Comparison of ENCODE assay signal across 2 cellular contexts in the genomic region with DNA sequence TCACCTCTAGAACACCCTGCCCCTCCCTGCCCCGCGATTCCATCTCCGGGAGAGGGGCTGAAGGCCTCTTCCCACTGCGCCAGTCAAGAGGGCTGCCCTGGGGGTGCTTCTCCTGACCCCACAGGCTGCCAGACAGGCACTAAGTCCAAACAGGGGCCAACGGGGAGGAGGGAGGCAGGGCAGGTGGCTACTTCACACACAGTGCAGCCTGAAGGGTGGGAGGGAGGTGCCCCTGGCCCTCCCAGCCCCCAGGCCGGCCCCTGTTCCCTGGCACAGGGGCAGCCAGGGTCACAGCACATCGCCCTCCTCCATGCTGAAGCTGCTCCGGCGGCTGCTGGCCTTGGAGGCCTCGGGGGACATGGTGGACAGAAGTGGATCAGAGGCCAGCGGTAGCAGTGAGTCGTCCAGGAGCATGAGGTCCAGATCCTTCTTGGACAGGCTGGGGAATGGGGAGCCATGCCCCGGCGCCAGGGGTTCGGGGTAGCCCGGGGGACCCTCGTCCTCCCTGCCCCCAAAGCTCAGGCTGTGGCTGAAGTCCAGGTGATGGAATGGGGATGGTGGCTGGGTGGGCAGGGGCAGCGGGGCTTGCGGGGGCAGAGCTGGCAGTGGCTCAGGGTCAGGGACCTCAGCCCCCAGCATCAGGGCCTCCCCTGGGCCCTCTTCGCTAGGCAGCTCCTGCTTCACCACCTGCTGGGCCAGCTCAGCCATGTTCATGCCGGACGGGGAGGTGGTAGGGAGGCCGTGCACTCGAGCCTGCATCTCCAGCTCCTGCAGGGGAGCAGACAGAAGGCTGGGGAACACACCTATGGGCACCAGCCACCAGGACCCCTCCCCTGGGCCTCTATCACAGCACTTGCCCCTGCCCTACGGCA.
TF ChIP-seq lines count a peak whose summit lies in the region.

No MANE protein-coding gene starts in this region.

TF ChIP-seq in H1, 55 proteins besides CTCF, POLR2A, EP300 and RAD21:
- TF ChIP-seq SP1 (IDR thresholded peaks at IDR 0.05; ENCODE audit: low read depth, low read length) (no peak), CHD1 (IDR thresholded peaks at IDR 0.05; ENCODE audit: low read depth, low read length) (no peak), CEBPB (IDR thresholded peaks at IDR 0.05; ENCODE audit: low read depth, low read length) (no peak), TAF7 (optimal IDR thresholded peaks at IDR 0.05; ENCODE audit: borderline replicate concordance, low read depth, low read length) (no peak), SRF (IDR thresholded peaks at IDR 0.05; ENCODE audit: low read depth, low read length) (no peak), SIX5 (IDR thresholded peaks at IDR 0.05; ENCODE audit: low read depth, low read length) (no peak), RXRA (IDR thresholded peaks at IDR 0.05; ENCODE audit: insufficient read depth, low read depth, low read length) (no peak), PHF8 (conservative IDR thresholded peaks at IDR 0.05; ENCODE audit: low read depth, low read length) (no peak)
- TF ChIP-seq, protein P1, sequence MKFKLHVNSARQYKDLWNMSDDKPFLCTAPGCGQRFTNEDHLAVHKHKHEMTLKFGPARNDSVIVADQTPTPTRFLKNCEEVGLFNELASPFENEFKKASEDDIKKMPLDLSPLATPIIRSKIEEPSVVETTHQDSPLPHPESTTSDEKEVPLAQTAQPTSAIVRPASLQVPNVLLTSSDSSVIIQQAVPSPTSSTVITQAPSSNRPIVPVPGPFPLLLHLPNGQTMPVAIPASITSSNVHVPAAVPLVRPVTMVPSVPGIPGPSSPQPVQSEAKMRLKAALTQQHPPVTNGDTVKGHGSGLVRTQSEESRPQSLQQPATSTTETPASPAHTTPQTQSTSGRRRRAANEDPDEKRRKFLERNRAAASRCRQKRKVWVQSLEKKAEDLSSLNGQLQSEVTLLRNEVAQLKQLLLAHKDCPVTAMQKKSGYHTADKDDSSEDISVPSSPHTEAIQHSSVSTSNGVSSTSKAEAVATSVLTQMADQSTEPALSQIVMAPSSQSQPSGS (IDR thresholded peaks at IDR 0.05; ENCODE audit: low read length), result no peak
- TF ChIP-seq, protein P2, sequence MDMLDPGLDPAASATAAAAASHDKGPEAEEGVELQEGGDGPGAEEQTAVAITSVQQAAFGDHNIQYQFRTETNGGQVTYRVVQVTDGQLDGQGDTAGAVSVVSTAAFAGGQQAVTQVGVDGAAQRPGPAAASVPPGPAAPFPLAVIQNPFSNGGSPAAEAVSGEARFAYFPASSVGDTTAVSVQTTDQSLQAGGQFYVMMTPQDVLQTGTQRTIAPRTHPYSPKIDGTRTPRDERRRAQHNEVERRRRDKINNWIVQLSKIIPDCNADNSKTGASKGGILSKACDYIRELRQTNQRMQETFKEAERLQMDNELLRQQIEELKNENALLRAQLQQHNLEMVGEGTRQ (IDR thresholded peaks at IDR 0.05; ENCODE audit: low read length), result no peak

TF ChIP-seq in GM12891, 5 proteins besides CTCF, POLR2A, EP300 and RAD21:
- TF ChIP-seq TAF1 (IDR thresholded peaks at IDR 0.05; ENCODE audit: low read depth, low read length) (no peak), POLR2AphosphoS5 (IDR thresholded peaks at IDR 0.05; ENCODE audit: low read depth, low read length) (no peak), PAX5 (IDR thresholded peaks at IDR 0.05; ENCODE audit: insufficient read depth, low read length, severe bottlenecking) (no peak), POU2F2 (IDR thresholded peaks at IDR 0.05; ENCODE audit: low read depth, low read length) (no peak), SPI1 (IDR thresholded peaks at IDR 0.05; ENCODE audit: low read depth, low read length) (no peak)
